1 cellular context compared by ENCODE assay signal in the genomic region with DNA sequence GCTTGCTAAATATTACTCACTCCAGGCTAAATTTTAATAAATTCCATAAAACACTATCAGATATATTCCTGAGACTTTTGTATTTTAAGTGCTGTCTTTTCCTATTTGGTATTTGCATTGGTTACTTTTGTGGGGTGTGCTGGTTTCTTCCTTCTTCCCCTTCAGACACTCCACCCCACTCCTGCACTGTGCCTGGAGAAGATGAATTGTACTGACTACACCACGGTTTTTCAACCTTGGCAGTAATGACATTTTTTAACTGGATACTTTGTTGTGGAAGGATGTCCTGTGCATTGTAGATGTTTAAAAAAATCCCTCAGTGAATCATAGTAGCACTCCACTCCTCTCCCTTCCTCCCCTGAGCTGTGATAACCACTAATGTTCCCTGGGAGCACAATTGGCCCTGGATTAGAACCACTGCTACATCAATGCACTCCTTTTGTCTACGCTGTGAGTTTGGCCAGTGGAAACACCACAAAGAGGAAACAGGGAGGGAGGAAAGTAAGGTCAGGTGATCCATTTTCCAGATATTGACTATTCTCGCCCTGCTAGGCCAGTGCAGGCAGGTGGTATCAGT.
TF ChIP-seq lines count a peak whose summit lies in the region.

No MANE protein-coding gene starts in this region.

TF ChIP-seq in GM23338, 12 proteins besides CTCF, POLR2A, EP300 and RAD21 (continued from another document):
- TF ChIP-seq, protein P1, sequence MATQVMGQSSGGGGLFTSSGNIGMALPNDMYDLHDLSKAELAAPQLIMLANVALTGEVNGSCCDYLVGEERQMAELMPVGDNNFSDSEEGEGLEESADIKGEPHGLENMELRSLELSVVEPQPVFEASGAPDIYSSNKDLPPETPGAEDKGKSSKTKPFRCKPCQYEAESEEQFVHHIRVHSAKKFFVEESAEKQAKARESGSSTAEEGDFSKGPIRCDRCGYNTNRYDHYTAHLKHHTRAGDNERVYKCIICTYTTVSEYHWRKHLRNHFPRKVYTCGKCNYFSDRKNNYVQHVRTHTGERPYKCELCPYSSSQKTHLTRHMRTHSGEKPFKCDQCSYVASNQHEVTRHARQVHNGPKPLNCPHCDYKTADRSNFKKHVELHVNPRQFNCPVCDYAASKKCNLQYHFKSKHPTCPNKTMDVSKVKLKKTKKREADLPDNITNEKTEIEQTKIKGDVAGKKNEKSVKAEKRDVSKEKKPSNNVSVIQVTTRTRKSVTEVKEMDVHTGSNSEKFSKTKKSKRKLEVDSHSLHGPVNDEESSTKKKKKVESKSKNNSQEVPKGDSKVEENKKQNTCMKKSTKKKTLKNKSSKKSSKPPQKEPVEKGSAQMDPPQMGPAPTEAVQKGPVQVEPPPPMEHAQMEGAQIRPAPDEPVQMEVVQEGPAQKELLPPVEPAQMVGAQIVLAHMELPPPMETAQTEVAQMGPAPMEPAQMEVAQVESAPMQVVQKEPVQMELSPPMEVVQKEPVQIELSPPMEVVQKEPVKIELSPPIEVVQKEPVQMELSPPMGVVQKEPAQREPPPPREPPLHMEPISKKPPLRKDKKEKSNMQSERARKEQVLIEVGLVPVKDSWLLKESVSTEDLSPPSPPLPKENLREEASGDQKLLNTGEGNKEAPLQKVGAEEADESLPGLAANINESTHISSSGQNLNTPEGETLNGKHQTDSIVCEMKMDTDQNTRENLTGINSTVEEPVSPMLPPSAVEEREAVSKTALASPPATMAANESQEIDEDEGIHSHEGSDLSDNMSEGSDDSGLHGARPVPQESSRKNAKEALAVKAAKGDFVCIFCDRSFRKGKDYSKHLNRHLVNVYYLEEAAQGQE (IDR thresholded peaks at IDR 0.05; ENCODE audit: unreplicated experiment) = no peak
- TF ChIP-seq ZNF114 (CRISPR knock-in tag; IDR thresholded peaks at IDR 0.05) (no peak), EZH2 (IDR thresholded peaks at IDR 0.05; ENCODE audit: low read depth, unreplicated experiment) (no peak)
